In genomic region chr9:107137495-107138202, GRCh38 we compare ENCODE assay signal across 8 cellular contexts.
DNase-seq lines count a peak whose midpoint lies in the region; ATAC-seq, FAIRE-seq and TF ChIP-seq lines count a peak whose summit lies in the region.

No MANE protein-coding gene starts in this region.

- TF ChIP-seq EP300 in K562 (IDR thresholded peaks at IDR 0.05; ENCODE audit: low read length), result no peak

- no peak overlapping the region for H2BK15ac ChIP-seq in IMR-90 (ENCODE audit: low read depth, low read length)

- H4K20me1 ChIP-seq in IMR-90 (ENCODE audit: insufficient read depth, low read length) (no peaks in the 10 kb centered on the region), K562 (replicated peaks; ENCODE audit: control insufficient read depth, insufficient read depth, low read length) (no peaks in the 10 kb centered on the region)

- no peak overlapping the region for H4K8ac ChIP-seq in IMR-90 (ENCODE audit: low read depth in 2 of 2, low read length in 2 of 2)

- H3K9me3 ChIP-seq in IMR-90 (ENCODE audit: control insufficient read depth, insufficient read depth, low read length) (no peaks in the 10 kb centered on the region), K562 (replicated peaks; ENCODE audit: control insufficient read depth, insufficient read depth, low read depth, low read length) (no peaks in the 10 kb centered on the region), lung (ENCODE audit: control insufficient read depth in 2 of 2, insufficient read depth in 1 of 2, low read length in 1 of 2) (no peaks in the 10 kb centered on the region)

- H4K5ac ChIP-seq in IMR-90 (ENCODE audit: low read depth, low read length), result no peak overlapping the region

- ATAC-seq in IMR-90 (ENCODE audit: low read depth), result peak; percentile 79
- ATAC-seq in K562, result peak; percentile 89
- no peak for ATAC-seq in lung (ENCODE audit: insufficient read depth, low FRiP score)
- no peak for ATAC-seq in GM19467 (IDR thresholded peaks at IDR 0.05; ENCODE audit: unreplicated experiment)
- ATAC-seq in GM19455 (IDR thresholded peaks at IDR 0.05; ENCODE audit: unreplicated experiment), result no peak

- H3K4me3 ChIP-seq in IMR-90 (ENCODE audit: insufficient read depth, low read depth, low read length), result no peak overlapping the region
- H3K4me3 ChIP-seq in K562, result no peak overlapping the region
- no peak overlapping the region for H3K4me3 ChIP-seq in lung
- H3K4me3 ChIP-seq in lower leg skin (ENCODE audit: low read depth, poor library complexity, severe bottlenecking), result no peak overlapping the region

- H2AK5ac ChIP-seq in IMR-90 (ENCODE audit: low read depth, low read length), result no peak overlapping the region

- TF ChIP-seq RAD21 in IMR-90 (IDR thresholded peaks at IDR 0.05; ENCODE audit: low read length), result peak; percentile 65
- TF ChIP-seq RAD21 in K562 (CRISPR knock-in tag; conservative IDR thresholded peaks at IDR 0.05 in 1 of 2, IDR thresholded peaks at IDR 0.05 in 1 of 2), result peak; percentile 40 to 64; a peak in 3 of 4 replicates

- H3K27me3 ChIP-seq in IMR-90 (ENCODE audit: control insufficient read depth, insufficient read depth, low read length) (peaks cover 25% of the 10 kb centered on the region), K562 (ENCODE audit: control insufficient read depth in 2 of 2, insufficient read depth in 2 of 2, low read length in 2 of 2) (peaks cover 0 to 14% of the 10 kb centered on the region in 2 experiments; a peak in 3 of 5 replicates), lung (ENCODE audit: control insufficient read depth, insufficient read depth) (no peaks in the 10 kb centered on the region)

- FAIRE-seq in K562 (lab: Jason Lieb, UNC), result peak; percentile 62

- H3K4ac ChIP-seq in IMR-90 (ENCODE audit: low read depth, low read length), result no peak overlapping the region

- POLR2A ChIA-PET in IMR-90 (lab: Charles Lee; ENCODE audit: unreplicated experiment) (no interaction called here), K562 (lab: Yijun Ruan, JAX) (no interaction called here)

- H3K36me3 ChIP-seq in IMR-90 (ENCODE audit: control insufficient read depth, insufficient read depth, low read length) (no peaks in the 10 kb centered on the region), K562 (ENCODE audit: control insufficient read depth, insufficient read depth, low read length) (no peaks in the 10 kb centered on the region), lung (ENCODE audit: control insufficient read depth in 2 of 2, insufficient read depth in 2 of 2, low read length in 2 of 2) (no peaks in the 10 kb centered on the region)

- BruUV-seq in IMR-90 (replicated peaks; lab: Mats Ljungman, UMichigan), result no TSS peak
- BruUV-seq in K562 (replicated peaks; lab: Mats Ljungman, UMichigan), result no TSS peak

- WGBS in IMR-90 (ENCODE audit: extremely low coverage in 2 of 2, insufficient read length in 1 of 2), 2 experiments, result no CpG with 5 or more reads among the region's 9 CpGs
- WGBS in K562 (ENCODE audit: insufficient coverage, low coverage, missing lambda C conversion rate), result 45% methylated on average over 9 of the region's 9 CpGs
- WGBS in lung, 2 donors, result 70 to 75% methylated on average over 9 of the region's 9 CpGs
- WGBS in lower leg skin, 2 donors, result 61 to 62% methylated on average over 9 of the region's 9 CpGs

- no peaks in the 10 kb centered on the region for H3K9me1 ChIP-seq in IMR-90 (ENCODE audit: insufficient read depth, low read length)
- H3K9me1 ChIP-seq in K562 (ENCODE audit: control insufficient read depth, insufficient read depth, low read length), result no peaks in the 10 kb centered on the region

- H3K27ac ChIP-seq in IMR-90 (ENCODE audit: insufficient read depth, low read length) (no peak overlapping the region), K562 (ENCODE audit: extremely low read depth, low read depth, low read length) (no peak overlapping the region), lung (ENCODE audit: low read depth in 1 of 2, low read length in 1 of 2) (no peak overlapping the region)

- CTCF ChIA-PET in IMR-90 (lab: Yijun Ruan, JAX), result interaction anchor here (0.7 to 1.6 kb wide), 6 partner anchors 9 to 287 kb away, joined by 3 to 7 read pairs (median 4); no protein-coding TSS in a partner anchor
- CTCF ChIA-PET in K562 (lab: Yijun Ruan, JAX; ENCODE audit: low intra/inter-chr PET ratio), result interaction anchor here (1.2 kb wide), 1 partner anchor 35 kb away, joined by 5 read pairs; no protein-coding TSS in a partner anchor

- H3K9ac ChIP-seq in IMR-90 (ENCODE audit: low read depth, low read length) (no peak overlapping the region), K562 (ENCODE audit: insufficient read depth in 1 of 2, low read depth in 2 of 2, low read length in 2 of 2) (no peak overlapping the region)

- no peak overlapping the region for H3K14ac ChIP-seq in IMR-90 (replicated peaks; ENCODE audit: low read depth, low read length)

- no peaks in the 10 kb centered on the region for H3K4me1 ChIP-seq in IMR-90 (ENCODE audit: control insufficient read depth, insufficient read depth, low read length)
- no peaks in the 10 kb centered on the region for H3K4me1 ChIP-seq in K562 (replicated peaks in 1 of 2; ENCODE audit: control insufficient read depth in 2 of 2, insufficient read depth in 2 of 2, low read length in 2 of 2)
- H3K4me1 ChIP-seq in lung (ENCODE audit: control insufficient read depth in 2 of 2, insufficient read depth in 2 of 2, low read length in 2 of 2), result peaks cover 0 to 7% of the 10 kb centered on the region in 2 donors

- no peak overlapping the region for H2BK20ac ChIP-seq in IMR-90 (ENCODE audit: low read depth, low read length)

- no peak overlapping the region for H2BK5ac ChIP-seq in IMR-90 (ENCODE audit: low read depth, low read length, poor library complexity, severe bottlenecking)

- H3K23ac ChIP-seq in IMR-90 (ENCODE audit: low read depth, low read length), result no peak overlapping the region

- no peak overlapping the region for H3K56ac ChIP-seq in IMR-90 (ENCODE audit: extremely low read depth, insufficient read depth, low read length)

- no peak overlapping the region for H3K18ac ChIP-seq in IMR-90 (ENCODE audit: low read depth, low read length)

- no peak overlapping the region for H3K4me2 ChIP-seq in IMR-90 (ENCODE audit: low read depth, low read length)
- H3K4me2 ChIP-seq in K562 (ENCODE audit: insufficient read depth, low read length), result no peak overlapping the region

- no peak overlapping the region for H2BK120ac ChIP-seq in IMR-90 (ENCODE audit: low read depth, low read length)

- in situ Hi-C loops in IMR-90 (cut with MboI; ENCODE audit: low sequenced_read_pairs), result loop anchor here (25.0 kb wide), 1 partner anchor 1625 kb away; no protein-coding TSS in a partner anchor
- in situ Hi-C loops in K562 (cut with MboI), result no loop called here

- TF ChIP-seq POLR2A in IMR-90 (IDR thresholded peaks at IDR 0.05; ENCODE audit: low read depth, low read length) (no peak), K562 (conservative IDR thresholded peaks at IDR 0.05) (no peak), lower leg skin (IDR thresholded peaks at IDR 0.05) (no peak)

- no peaks in the 10 kb centered on the region for H3K79me2 ChIP-seq in K562 (ENCODE audit: control insufficient read depth, insufficient read depth, low read length)

- DNase-seq in 8988T, result peak; percentile 25
- DNase-seq in ELR (ENCODE audit: low read depth), result peak; percentile 57
- peak; percentile 33 for DNase-seq in IMR-90
- peak; percentile 37 to 72 (median 60) for DNase-seq in K562 (ENCODE audit: extremely low read depth in 1 of 4, low spot score in 3 of 4)
- DNase-seq in lung (ENCODE audit: low spot score), result no peak
- no peak for DNase-seq in lower leg skin (ENCODE audit: low spot score in 2 of 2)

- no peak overlapping the region for H2AK9ac ChIP-seq in IMR-90 (replicated peaks; ENCODE audit: low read depth, low read length, poor library complexity)

- H2AFZ ChIP-seq in IMR-90 (replicated peaks; ENCODE audit: low read length, poor library complexity) (no peak overlapping the region), K562 (ENCODE audit: low read depth, low read length) (no peak overlapping the region)

- dilution Hi-C loops in IMR-90 (cut with HindIII; ENCODE audit: low sequenced_read_pairs, unreplicated experiment), result no loop called here

- no peaks in the 10 kb centered on the region for H3K79me1 ChIP-seq in IMR-90 (ENCODE audit: low read depth in 1 of 2, low read length in 2 of 2)

- intact Hi-C loops in IMR-90 (cut with micrococcal nuclease) (loop anchor here (1.0 to 5.0 kb wide), 2 partner anchors 204 to 275 kb away; partner anchors contain the start of gene ZNF462), K562 (cut with micrococcal nuclease) (loop anchor here (1.0 to 10.0 kb wide), 2 partner anchors 35 to 207 kb away; no protein-coding TSS in a partner anchor), lower leg skin (cut with DNase I; ENCODE audit: low total_unique reads) (no loop called here)

- H4K91ac ChIP-seq in IMR-90 (ENCODE audit: insufficient read depth, low read depth, low read length), result no peak overlapping the region

- TF ChIP-seq CTCF in IMR-90 (conservative IDR thresholded peaks at IDR 0.05; ENCODE audit: low read depth, low read length), result peak; percentile 67
- peak; percentile 49 to 71 (median 70); a peak in 5 of 6 replicates for TF ChIP-seq CTCF in K562 (IDR thresholded peaks at IDR 0.05 in 2 of 3, conservative IDR thresholded peaks at IDR 0.05 in 1 of 3; ENCODE audit: insufficient read depth in 2 of 3, low read depth in 1 of 3, low read length in 3 of 3)
- peak; percentile 45 for TF ChIP-seq CTCF in lung (IDR thresholded peaks at IDR 0.05; ENCODE audit: control extremely low read depth, extremely low read depth)
- no peak for TF ChIP-seq CTCF in lower leg skin (IDR thresholded peaks at IDR 0.05)

TF ChIP-seq in IMR-90, 13 proteins besides CTCF, POLR2A, EP300 and RAD21:
- TF ChIP-seq MXI1 (IDR thresholded peaks at IDR 0.05; ENCODE audit: borderline replicate concordance, low read depth, low read length) (no peak), SMC3 (IDR thresholded peaks at IDR 0.05; ENCODE audit: low read depth, low read length) (peak; percentile 59)
TF ChIP-seq in IMR-90: peak in this region for 1.

TF ChIP-seq in K562, 482 proteins besides CTCF, POLR2A, EP300 and RAD21 (continues in another document):
- no peak for TF ChIP-seq ZNF57 (CRISPR knock-in tag; IDR thresholded peaks at IDR 0.05)

Comparison
In these comparisons a context has a peak if more than half of its experiments do, and no peak if none do; other contexts are left out.
1. DNase-seq: peak in 8988T (single experiment), ELR (single experiment), IMR-90 (single experiment) and K562 (4 of 4); none in lung (single experiment) and lower leg skin (0 of 2).
2. ATAC-seq: peak in IMR-90 (single experiment) and K562 (single experiment); none in lung (single experiment), GM19467 (single experiment) and GM19455 (single experiment).
3. CTCF ChIP-seq: peak in IMR-90 (single experiment), K562 (3 of 3) and lung (single experiment); none in lower leg skin (0 of 3).